Comparison of ENCODE assay signal across 1 cellular context in the genomic region with DNA sequence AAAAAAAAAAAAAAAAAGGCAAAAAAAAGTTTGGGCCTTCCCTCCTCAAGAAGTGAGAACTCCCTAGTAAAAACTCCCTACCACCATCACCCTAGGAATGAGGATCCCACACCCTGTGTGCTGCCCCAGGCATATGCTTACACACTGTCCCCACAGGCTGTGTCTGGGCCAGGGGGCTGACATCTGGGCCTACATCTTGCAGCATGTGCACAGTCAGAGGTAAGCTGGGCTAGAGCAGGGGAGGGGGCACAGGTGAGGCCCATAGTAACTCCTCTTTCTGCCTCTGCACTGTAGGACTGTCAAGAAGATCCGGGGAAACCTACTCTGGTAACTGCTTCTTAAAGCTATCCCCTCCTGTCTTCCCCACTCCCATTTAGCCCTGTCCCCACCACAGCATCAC.
TF ChIP-seq lines count a peak whose summit lies in the region.

No MANE protein-coding gene starts in this region.

TF ChIP-seq in HEK293, 187 proteins besides CTCF, POLR2A, EP300 and RAD21 (continued from another document):
- no peak for TF ChIP-seq ZNF792 (tag by site-specific recombination; IDR thresholded peaks at IDR 0.05)
- TF ChIP-seq, protein P1, sequence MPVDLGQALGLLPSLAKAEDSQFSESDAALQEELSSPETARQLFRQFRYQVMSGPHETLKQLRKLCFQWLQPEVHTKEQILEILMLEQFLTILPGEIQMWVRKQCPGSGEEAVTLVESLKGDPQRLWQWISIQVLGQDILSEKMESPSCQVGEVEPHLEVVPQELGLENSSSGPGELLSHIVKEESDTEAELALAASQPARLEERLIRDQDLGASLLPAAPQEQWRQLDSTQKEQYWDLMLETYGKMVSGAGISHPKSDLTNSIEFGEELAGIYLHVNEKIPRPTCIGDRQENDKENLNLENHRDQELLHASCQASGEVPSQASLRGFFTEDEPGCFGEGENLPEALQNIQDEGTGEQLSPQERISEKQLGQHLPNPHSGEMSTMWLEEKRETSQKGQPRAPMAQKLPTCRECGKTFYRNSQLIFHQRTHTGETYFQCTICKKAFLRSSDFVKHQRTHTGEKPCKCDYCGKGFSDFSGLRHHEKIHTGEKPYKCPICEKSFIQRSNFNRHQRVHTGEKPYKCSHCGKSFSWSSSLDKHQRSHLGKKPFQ (tag by site-specific recombination; IDR thresholded peaks at IDR 0.05) = no peak
- no peak for TF ChIP-seq ZNF174 (tag by site-specific recombination; IDR thresholded peaks at IDR 0.05)
- no peak for TF ChIP-seq SCRT1 (tag by site-specific recombination; IDR thresholded peaks at IDR 0.05; ENCODE audit: borderline replicate concordance)
- no peak for TF ChIP-seq ZNF555 (tag by site-specific recombination; conservative IDR thresholded peaks at IDR 0.05)
- TF ChIP-seq, protein P2, sequence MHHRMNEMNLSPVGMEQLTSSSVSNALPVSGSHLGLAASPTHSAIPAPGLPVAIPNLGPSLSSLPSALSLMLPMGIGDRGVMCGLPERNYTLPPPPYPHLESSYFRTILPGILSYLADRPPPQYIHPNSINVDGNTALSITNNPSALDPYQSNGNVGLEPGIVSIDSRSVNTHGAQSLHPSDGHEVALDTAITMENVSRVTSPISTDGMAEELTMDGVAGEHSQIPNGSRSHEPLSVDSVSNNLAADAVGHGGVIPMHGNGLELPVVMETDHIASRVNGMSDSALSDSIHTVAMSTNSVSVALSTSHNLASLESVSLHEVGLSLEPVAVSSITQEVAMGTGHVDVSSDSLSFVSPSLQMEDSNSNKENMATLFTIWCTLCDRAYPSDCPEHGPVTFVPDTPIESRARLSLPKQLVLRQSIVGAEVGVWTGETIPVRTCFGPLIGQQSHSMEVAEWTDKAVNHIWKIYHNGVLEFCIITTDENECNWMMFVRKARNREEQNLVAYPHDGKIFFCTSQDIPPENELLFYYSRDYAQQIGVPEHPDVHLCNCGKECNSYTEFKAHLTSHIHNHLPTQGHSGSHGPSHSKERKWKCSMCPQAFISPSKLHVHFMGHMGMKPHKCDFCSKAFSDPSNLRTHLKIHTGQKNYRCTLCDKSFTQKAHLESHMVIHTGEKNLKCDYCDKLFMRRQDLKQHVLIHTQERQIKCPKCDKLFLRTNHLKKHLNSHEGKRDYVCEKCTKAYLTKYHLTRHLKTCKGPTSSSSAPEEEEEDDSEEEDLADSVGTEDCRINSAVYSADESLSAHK (tag by site-specific recombination; IDR thresholded peaks at IDR 0.05) = no peak
- 0 out of 2 replicates have a peak, but pooled peaks have one; percentile 1 for TF ChIP-seq ZNF146 (tag by site-specific recombination; IDR thresholded peaks at IDR 0.05)
- TF ChIP-seq, protein P3, sequence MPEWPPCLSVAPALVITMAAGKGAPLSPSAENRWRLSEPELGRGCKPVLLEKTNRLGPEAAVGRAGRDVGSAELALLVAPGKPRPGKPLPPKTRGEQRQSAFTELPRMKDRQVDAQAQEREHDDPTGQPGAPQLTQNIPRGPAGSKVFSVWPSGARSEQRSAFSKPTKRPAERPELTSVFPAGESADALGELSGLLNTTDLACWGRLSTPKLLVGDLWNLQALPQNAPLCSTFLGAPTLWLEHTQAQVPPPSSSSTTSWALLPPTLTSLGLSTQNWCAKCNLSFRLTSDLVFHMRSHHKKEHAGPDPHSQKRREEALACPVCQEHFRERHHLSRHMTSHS (tag by site-specific recombination; IDR thresholded peaks at IDR 0.05) = no peak
- TF ChIP-seq, protein P4, sequence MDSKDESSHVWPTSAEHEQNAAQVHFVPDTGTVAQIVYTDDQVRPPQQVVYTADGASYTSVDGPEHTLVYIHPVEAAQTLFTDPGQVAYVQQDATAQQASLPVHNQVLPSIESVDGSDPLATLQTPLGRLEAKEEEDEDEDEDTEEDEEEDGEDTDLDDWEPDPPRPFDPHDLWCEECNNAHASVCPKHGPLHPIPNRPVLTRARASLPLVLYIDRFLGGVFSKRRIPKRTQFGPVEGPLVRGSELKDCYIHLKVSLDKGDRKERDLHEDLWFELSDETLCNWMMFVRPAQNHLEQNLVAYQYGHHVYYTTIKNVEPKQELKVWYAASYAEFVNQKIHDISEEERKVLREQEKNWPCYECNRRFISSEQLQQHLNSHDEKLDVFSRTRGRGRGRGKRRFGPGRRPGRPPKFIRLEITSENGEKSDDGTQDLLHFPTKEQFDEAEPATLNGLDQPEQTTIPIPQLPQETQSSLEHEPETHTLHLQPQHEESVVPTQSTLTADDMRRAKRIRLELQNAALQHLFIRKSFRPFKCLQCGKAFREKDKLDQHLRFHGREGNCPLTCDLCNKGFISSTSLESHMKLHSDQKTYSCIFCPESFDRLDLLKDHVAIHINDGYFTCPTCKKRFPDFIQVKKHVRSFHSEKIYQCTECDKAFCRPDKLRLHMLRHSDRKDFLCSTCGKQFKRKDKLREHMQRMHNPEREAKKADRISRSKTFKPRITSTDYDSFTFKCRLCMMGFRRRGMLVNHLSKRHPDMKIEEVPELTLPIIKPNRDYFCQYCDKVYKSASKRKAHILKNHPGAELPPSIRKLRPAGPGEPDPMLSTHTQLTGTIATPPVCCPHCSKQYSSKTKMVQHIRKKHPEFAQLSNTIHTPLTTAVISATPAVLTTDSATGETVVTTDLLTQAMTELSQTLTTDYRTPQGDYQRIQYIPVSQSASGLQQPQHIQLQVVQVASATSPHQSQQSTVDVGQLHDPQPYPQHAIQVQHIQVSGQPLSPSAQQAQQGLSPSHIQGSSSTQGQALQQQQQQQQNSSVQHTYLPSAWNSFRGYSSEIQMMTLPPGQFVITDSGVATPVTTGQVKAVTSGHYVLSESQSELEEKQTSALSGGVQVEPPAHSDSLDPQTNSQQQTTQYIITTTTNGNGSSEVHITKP (tag by site-specific recombination; IDR thresholded peaks at IDR 0.05) = no peak
- TF ChIP-seq ZNF155 (tag by site-specific recombination; IDR thresholded peaks at IDR 0.05) = no peak
- no peak for TF ChIP-seq MZF1 (tag by site-specific recombination; IDR thresholded peaks at IDR 0.05; ENCODE audit: borderline replicate concordance)
TF ChIP-seq in HEK293: peak in this region for 2.
